In genomic region chr1:182599339-182599738, GRCh38 we compare ENCODE assay signal across 8 cellular contexts. TPM values are rescaled to one million over a fixed set of nuclear protein-coding genes. Genes with fewer than 3 reads are reported as not detected.
DNase-seq lines count a peak whose midpoint lies in the region; ATAC-seq, FAIRE-seq and TF ChIP-seq lines count a peak whose summit lies in the region.

No MANE protein-coding gene starts in this region.

- H3K9me3 ChIP-seq in HCT116 (ENCODE audit: control insufficient read depth in 1 of 2, insufficient read depth in 1 of 2, low read depth in 1 of 2, low read length in 2 of 2) (no peaks in the 10 kb centered on the region), HepG2 (ENCODE audit: low read length) (no peaks in the 10 kb centered on the region), mucosa of descending colon (no peaks in the 10 kb centered on the region)

- 20% methylated on average over 4 of the region's 6 CpGs for WGBS in HepG2 (ENCODE audit: low lambda C conversion rate)

- H3K27me3 ChIP-seq in HCT116 (ENCODE audit: insufficient read depth, low read length) (no peaks in the 10 kb centered on the region), HepG2 (ENCODE audit: control insufficient read depth in 1 of 2, insufficient read depth in 2 of 2, low read length in 2 of 2) (peaks cover 2 to 7% of the 10 kb centered on the region in 2 experiments; a peak in 3 of 5 replicates)

- H3K27ac Mint-ChIP-seq in activated naive CD4-positive, alpha-beta T cell treated with anti-CD3 and anti-CD28 coated beads, Interleukin-2, amount 50 U/mL, for 24 hours, result no peak overlapping the region

- H3K79me2 ChIP-seq in HCT116 (ENCODE audit: insufficient read depth, low read length), result no peaks in the 10 kb centered on the region
- no peaks in the 10 kb centered on the region for H3K79me2 ChIP-seq in HepG2 (ENCODE audit: insufficient read depth, low read length)

- TF ChIP-seq CTCF in D721Med (IDR thresholded peaks at IDR 0.05; ENCODE audit: insufficient read depth, missing control alignments), result peak; percentile 32
- peak; percentile 22 to 78 (median 57); a peak in 4 of 6 replicates for TF ChIP-seq CTCF in HCT116 (IDR thresholded peaks at IDR 0.05 in 2 of 3, conservative IDR thresholded peaks at IDR 0.05 in 1 of 3; ENCODE audit: borderline replicate concordance in 1 of 3, insufficient read depth in 1 of 3, low read depth in 2 of 3, low read length in 2 of 3)
- peak; percentile 30 for TF ChIP-seq CTCF in HepG2 (CRISPR knock-in tag; IDR thresholded peaks at IDR 0.05)
- TF ChIP-seq CTCF in mucosa of descending colon (IDR thresholded peaks at IDR 0.05), result no peak

- H4K20me1 ChIP-seq in HCT116 (ENCODE audit: insufficient read depth), result no peaks in the 10 kb centered on the region
- H4K20me1 ChIP-seq in HepG2 (ENCODE audit: insufficient read depth, low read length), result no peaks in the 10 kb centered on the region

- FAIRE-seq in D721Med (lab: Jason Lieb, UNC), result no peak
- FAIRE-seq in HepG2 (lab: Jason Lieb, UNC), result no peak

- H3K9me2 ChIP-seq in HCT116 (ENCODE audit: insufficient read depth), result no peaks in the 10 kb centered on the region

- no peak overlapping the region for H3K27ac ChIP-seq in HCT116 (ENCODE audit: low read depth, low read length)
- no peak overlapping the region for H3K27ac ChIP-seq in HepG2 (ENCODE audit: extremely low read length, insufficient read depth, low read length)

- CTCF ChIA-PET in HCT116 (lab: Charles Lee) (interaction anchor here (1.1 to 17.3 kb wide), 2 partner anchors 186 to 196 kb away, joined by 3 to 412 read pairs; partner anchors contain the start of gene NPL), HepG2 (lab: Yijun Ruan, JAX; ENCODE audit: low intra/inter-chr PET ratio, low total read pairs) (no interaction called here)

- no peak for DNase-seq in D721Med (ENCODE audit: insufficient read length, low spot score)
- no peak for DNase-seq in HCT116 (ENCODE audit: low read depth, low spot score)
- DNase-seq in HepG2 (ENCODE audit: low spot score), result no peak
- DNase-seq in activated CD4-positive, CD25-positive, alpha-beta regulatory T cell (lab: John Stamatoyannopoulos, UW), result no peak
- DNase-seq in mesenteric fat pad (ENCODE audit: low spot score), result no peak
- DNase-seq in mucosa of descending colon, result no peak
- DNase-seq in EL, result no peak

- BruUV-seq in HCT116 (replicated peaks; lab: Mats Ljungman, UMichigan) (no TSS peak), HepG2 (replicated peaks; lab: Mats Ljungman, UMichigan) (no TSS peak)

- POLR2A ChIA-PET in HCT116 (lab: Charles Lee) (interaction anchor here (4.6 kb wide), 1 partner anchor 184 kb away, joined by 39 read pairs; no protein-coding TSS in a partner anchor), HepG2 (lab: Yijun Ruan, JAX) (no interaction called here)

- H3K36me3 Mint-ChIP-seq in activated naive CD4-positive, alpha-beta T cell treated with anti-CD3 and anti-CD28 coated beads, Interleukin-2, amount 50 U/mL, for 24 hours, result peaks cover 6% of the 10 kb centered on the region

- ATAC-seq in HCT116 (0 out of 2 replicates have a peak, but pooled peaks have one; percentile 19), HepG2 (peak; percentile 75), mucosa of descending colon (no peak)

- peak overlapping the region; percentile 11 for H3K4me3 Mint-ChIP-seq in activated naive CD4-positive, alpha-beta T cell treated with anti-CD3 and anti-CD28 coated beads, Interleukin-2, amount 50 U/mL, for 24 hours

- H3K4me1 Mint-ChIP-seq in activated naive CD4-positive, alpha-beta T cell treated with anti-CD3 and anti-CD28 coated beads, Interleukin-2, amount 50 U/mL, for 24 hours, result peaks cover 13% of the 10 kb centered on the region

- RAD21 ChIA-PET in HCT116 (lab: Charles Lee; ENCODE audit: low non-redundant PET in 1 of 2, low total read pairs in 2 of 2, uncharacterized antibody in 2 of 2, unreplicated experiment in 2 of 2), result interaction anchor here (0.8 to 2.2 kb wide), 2 partner anchors 183 kb away, joined by 3 to 13 read pairs; no protein-coding TSS in a partner anchor

- no peak overlapping the region for H3K9ac ChIP-seq in HCT116 (ENCODE audit: low read length)
- no peak overlapping the region for H3K9ac ChIP-seq in HepG2 (ENCODE audit: insufficient read depth, low read depth, low read length)

- peaks cover 0 to 16% of the 10 kb centered on the region in 2 experiments; a peak in 2 of 4 replicates for H3K4me1 ChIP-seq in HCT116 (ENCODE audit: control insufficient read depth in 1 of 2, insufficient read depth in 2 of 2, low read length in 2 of 2)
- H3K4me1 ChIP-seq in HepG2 (ENCODE audit: insufficient read depth, low read length), result no peaks in the 10 kb centered on the region
- peaks cover 6% of the 10 kb centered on the region for H3K4me1 ChIP-seq in mucosa of descending colon (ENCODE audit: low read depth)

- H3K36me3 ChIP-seq in HCT116 (ENCODE audit: control insufficient read depth in 1 of 2, insufficient read depth in 2 of 2, low read length in 2 of 2), result peaks cover 12 to 17% of the 10 kb centered on the region in 2 experiments; a peak in 3 of 4 replicates
- H3K36me3 ChIP-seq in HepG2 (replicated peaks in 1 of 2; ENCODE audit: control insufficient read depth in 1 of 2, insufficient read depth in 2 of 2, low read length in 2 of 2), result no peaks in the 10 kb centered on the region
- H3K36me3 ChIP-seq in mucosa of descending colon (ENCODE audit: low read depth), result no peaks in the 10 kb centered on the region

- no peaks in the 10 kb centered on the region for H3K27me3 Mint-ChIP-seq in activated naive CD4-positive, alpha-beta T cell treated with anti-CD3 and anti-CD28 coated beads, Interleukin-2, amount 50 U/mL, for 24 hours

- no peak for TF ChIP-seq POLR2A in HCT116 (IDR thresholded peaks at IDR 0.05; ENCODE audit: borderline replicate concordance, extremely low read depth, insufficient read depth, insufficient read length)
- no peak for TF ChIP-seq POLR2A in HepG2 (IDR thresholded peaks at IDR 0.05; ENCODE audit: insufficient read depth in 1 of 2, low read depth in 2 of 2, low read length in 2 of 2)

- TF ChIP-seq RAD21 in HCT116 (IDR thresholded peaks at IDR 0.05; ENCODE audit: low read depth), result no peak
- TF ChIP-seq RAD21 in HepG2 (CRISPR knock-in tag; IDR thresholded peaks at IDR 0.05), result no peak

- H2AFZ ChIP-seq in HCT116 (ENCODE audit: low read depth, low read length, poor library complexity, severe bottlenecking) (no peak overlapping the region), HepG2 (ENCODE audit: low read length) (no peak overlapping the region)

- no peak for TF ChIP-seq EP300 in HepG2 (IDR thresholded peaks at IDR 0.05; ENCODE audit: low read depth in 2 of 2, low read length in 2 of 2)
- TF ChIP-seq EP300 in HepG2 (CRISPR knock-in tag; IDR thresholded peaks at IDR 0.05; ENCODE audit: borderline replicate concordance), result no peak

- H3K4me2 ChIP-seq in HCT116 (ENCODE audit: low read length), result no peak overlapping the region
- H3K4me2 ChIP-seq in HepG2 (ENCODE audit: low read depth, low read length), result no peak overlapping the region

- H3K9me3 Mint-ChIP-seq in activated naive CD4-positive, alpha-beta T cell treated with anti-CD3 and anti-CD28 coated beads, Interleukin-2, amount 50 U/mL, for 24 hours, result no peaks in the 10 kb centered on the region

- H3K4me3 ChIP-seq in HCT116 (replicated peaks in 1 of 2; ENCODE audit: low read depth in 1 of 2, low read length in 2 of 2), result no peak overlapping the region
- no peak overlapping the region for H3K4me3 ChIP-seq in HepG2 (replicated peaks in 1 of 3; ENCODE audit: insufficient read depth in 1 of 3, low read depth in 2 of 3, low read length in 3 of 3)
- H3K4me3 ChIP-seq in mucosa of descending colon, result no peak overlapping the region

- intact Hi-C loops in HCT116 (cut with micrococcal nuclease) (no loop called here), HepG2 (cut with micrococcal nuclease; ENCODE audit: unreplicated experiment) (loop anchor here (5.0 kb wide), 1 partner anchor 152 kb away; no protein-coding TSS in a partner anchor), mucosa of descending colon (cut with DNase I, micrococcal nuclease) (loop anchor here in 1 of 2 donors (5.0 kb wide), 1 partner anchor 152 kb away; no protein-coding TSS in a partner anchor)

- in situ Hi-C loops in HepG2 (cut with HindIII; ENCODE audit: extremely low pct_ligation_motif_present, low pct_unique_long_range_greater_than_20kb), result loop anchor here (10.0 kb wide), 1 partner anchor 155 kb away; no protein-coding TSS in a partner anchor

RNA-seq across cellular contexts. Expression of gene RGS16, which starts 4.8 kb away (rescaled TPM):
- 6.5 TPM for total RNA-seq in HCT116 (2021; ENCODE audit: unreplicated experiment)
- polyA plus RNA-seq in HCT116 (2012), result 7.0 and 7.9 TPM in 2 replicates
- not detected in 2 replicates for total RNA-seq in HepG2 (2016; rRNA removed; fragmentation: Illumina TruSeq; extraction: Trizol)
- total RNA-seq in HepG2 (2016; cell fraction: cytosol; rRNA removed; fragmentation: Illumina TruSeq; extraction: Trizol; ENCODE audit: low read depth), result not detected in 2 replicates
- total RNA-seq in HepG2 (2016; cell fraction: insoluble cytoplasmic fraction; rRNA removed; fragmentation: Illumina TruSeq; extraction: Trizol), result not detected in 2 replicates
- total RNA-seq in HepG2 (2016; cell fraction: membrane; rRNA removed; fragmentation: Illumina TruSeq; extraction: Trizol), result not detected in 2 replicates
- not detected in 2 replicates for total RNA-seq in HepG2 (2016; cell fraction: nucleus; rRNA removed; fragmentation: Illumina TruSeq; extraction: Trizol)
- polyA plus RNA-seq in HepG2 (2011; rRNA removed), result not detected in 2 replicates
- polyA plus RNA-seq in HepG2 (2011; cell fraction: cytosol; rRNA removed), result not detected in 2 replicates
- not detected in 2 replicates for polyA plus RNA-seq in HepG2 (2011; cell fraction: nucleus; rRNA removed)
- polyA plus RNA-seq in HepG2 (2012), result not detected in 2 replicates
- not detected in 2 replicates for polyA plus RNA-seq in HepG2 (2016; cell fraction: cytosol; fragmentation: Illumina TruSeq; extraction: Trizol; ENCODE audit: low read depth)
- polyA plus RNA-seq in HepG2 (2016; cell fraction: insoluble cytoplasmic fraction; fragmentation: Illumina TruSeq; extraction: Trizol; ENCODE audit: low read depth), result not detected in 2 replicates
- polyA plus RNA-seq in HepG2 (2016; cell fraction: membrane; fragmentation: Illumina TruSeq; extraction: Trizol; ENCODE audit: low read depth), result not detected in 2 replicates
- polyA plus RNA-seq in HepG2 (2016; cell fraction: nucleus; fragmentation: Illumina TruSeq; extraction: Trizol; ENCODE audit: insufficient read depth, low read depth), result not detected in 2 replicates
- 3.1 TPM in 1 of 2 replicates, not detected in the other for polyA minus RNA-seq in HepG2 (2011; rRNA and poly(A)+ RNA removed; ENCODE audit: low replicate concordance)
- not detected in 2 replicates for polyA minus RNA-seq in HepG2 (2011; cell fraction: cytosol; rRNA and poly(A)+ RNA removed)
- not detected in 2 replicates for polyA minus RNA-seq in HepG2 (2011; cell fraction: nucleus; rRNA and poly(A)+ RNA removed)
- 25.0 TPM for total RNA-seq in mesenteric fat pad
- 1 to 10 TPM in 2 of 3 donors, under 1 TPM in 1; 0.61 to 2.3 (median 1.3) TPM for total RNA-seq in mucosa of descending colon

RNA-seq across cellular contexts. Expression of gene RNASEL, which starts 10.3 kb away (rescaled TPM):
- total RNA-seq in HCT116 (2021; ENCODE audit: unreplicated experiment) (2.9 TPM), HepG2 (2016; rRNA removed; fragmentation: Illumina TruSeq; extraction: Trizol) (0.13 and 0.20 TPM in 2 replicates), mesenteric fat pad (7.3 TPM), mucosa of descending colon (10 to 100 TPM; 14.3 to 23.9 (median 16.3) TPM)
- 1.6 and 2.0 TPM in 2 replicates for polyA plus RNA-seq in HCT116 (2012)
- not detected in 2 replicates for total RNA-seq in HepG2 (2016; cell fraction: cytosol; rRNA removed; fragmentation: Illumina TruSeq; extraction: Trizol; ENCODE audit: low read depth)
- total RNA-seq in HepG2 (2016; cell fraction: insoluble cytoplasmic fraction; rRNA removed; fragmentation: Illumina TruSeq; extraction: Trizol), result 0.09 and 0.12 TPM in 2 replicates
- 0.07 TPM in 1 of 2 replicates, not detected in the other for total RNA-seq in HepG2 (2016; cell fraction: membrane; rRNA removed; fragmentation: Illumina TruSeq; extraction: Trizol)
- total RNA-seq in HepG2 (2016; cell fraction: nucleus; rRNA removed; fragmentation: Illumina TruSeq; extraction: Trizol), result 0.09 TPM in 2 replicates
- polyA plus RNA-seq in HepG2 (2011; rRNA removed), result 0.05 and 0.16 TPM in 2 replicates
- 0.01 and 0.09 TPM in 2 replicates for polyA plus RNA-seq in HepG2 (2011; cell fraction: cytosol; rRNA removed)
- 0.06 and 0.29 TPM in 2 replicates for polyA plus RNA-seq in HepG2 (2011; cell fraction: nucleus; rRNA removed)
- polyA plus RNA-seq in HepG2 (2012), result 0.04 and 0.08 TPM in 2 replicates
- not detected in 2 replicates for polyA plus RNA-seq in HepG2 (2016; cell fraction: cytosol; fragmentation: Illumina TruSeq; extraction: Trizol; ENCODE audit: low read depth)
- polyA plus RNA-seq in HepG2 (2016; cell fraction: insoluble cytoplasmic fraction; fragmentation: Illumina TruSeq; extraction: Trizol; ENCODE audit: low read depth), result 0.15 TPM in 1 of 2 replicates, not detected in the other
- polyA plus RNA-seq in HepG2 (2016; cell fraction: membrane; fragmentation: Illumina TruSeq; extraction: Trizol; ENCODE audit: low read depth), result not detected in 2 replicates
- polyA plus RNA-seq in HepG2 (2016; cell fraction: nucleus; fragmentation: Illumina TruSeq; extraction: Trizol; ENCODE audit: insufficient read depth, low read depth), result 0.15 and 0.18 TPM in 2 replicates
- 0.04 and 1.8 TPM in 2 replicates for polyA minus RNA-seq in HepG2 (2011; rRNA and poly(A)+ RNA removed; ENCODE audit: low replicate concordance)
- not detected in 2 replicates for polyA minus RNA-seq in HepG2 (2011; cell fraction: cytosol; rRNA and poly(A)+ RNA removed)
- polyA minus RNA-seq in HepG2 (2011; cell fraction: nucleus; rRNA and poly(A)+ RNA removed), result 0.13 and 0.37 TPM in 2 replicates
